18 cellular contexts compared by ENCODE assay signal in genomic region chr21:19237603-19238002, GRCh38.
"Had no signal": no experiment of that assay in that cellular context is flagged by ENCODE, and none has a peak within 500 bp of the region (broad histone marks: within the 10 kb centered on the region; RNA-seq: fewer than 3 reads in every experiment).

No MANE protein-coding gene starts in this region.

- H3K9me3 Mint-ChIP-seq: neural crest cell had no signal

- H3K4me1 ChIP-seq: heart right ventricle, spleen, stomach, transverse colon had no signal

- H3K4me1 Mint-ChIP-seq: natural killer cell had no signal

- H3K27ac ChIP-seq: dorsolateral prefrontal cortex, heart right ventricle, ovary, spleen, stomach, thoracic aorta, transverse colon had no signal

- H3K4me3 Mint-ChIP-seq: natural killer cell, neural crest cell had no signal

- H3K27me3 ChIP-seq: dorsolateral prefrontal cortex, heart right ventricle, ovary, spleen, stomach, transverse colon had no signal

- H3K36me3 Mint-ChIP-seq: natural killer cell had no signal

- H3K27ac Mint-ChIP-seq: natural killer cell had no signal

- H3K9me3 ChIP-seq: ovary, stomach, thoracic aorta, transverse colon had no signal

- DNase-seq: cortex of kidney; dorsolateral prefrontal cortex; effector CD8-positive, alpha-beta T cell; heart right ventricle; kidney glomerular epithelial cell; mammary epithelial cell; natural killer cell; nucleus accumbens; ovary; spleen; stimulated activated CD4-positive, alpha-beta T cell treated with anti-CD3 and anti-CD28 coated beads, Interleukin-2, amount 100 ng/mL, for 24 hours; stimulated activated CD4-positive, alpha-beta T cell treated with anti-CD3 and anti-CD28 coated beads, Interleukin-4, amount 100 ng/mL, for 4 hours; stimulated activated naive CD4-positive, alpha-beta T cell; stomach; substantia nigra; transverse colon had no signal

- H3K36me3 ChIP-seq: heart right ventricle, ovary, spleen, stomach, thoracic aorta, transverse colon had no signal

- H3K4me3 ChIP-seq: dorsolateral prefrontal cortex, heart right ventricle, ovary, spleen, stomach, thoracic aorta, transverse colon had no signal
